9 cellular contexts compared by ENCODE assay signal in the genomic region with DNA sequence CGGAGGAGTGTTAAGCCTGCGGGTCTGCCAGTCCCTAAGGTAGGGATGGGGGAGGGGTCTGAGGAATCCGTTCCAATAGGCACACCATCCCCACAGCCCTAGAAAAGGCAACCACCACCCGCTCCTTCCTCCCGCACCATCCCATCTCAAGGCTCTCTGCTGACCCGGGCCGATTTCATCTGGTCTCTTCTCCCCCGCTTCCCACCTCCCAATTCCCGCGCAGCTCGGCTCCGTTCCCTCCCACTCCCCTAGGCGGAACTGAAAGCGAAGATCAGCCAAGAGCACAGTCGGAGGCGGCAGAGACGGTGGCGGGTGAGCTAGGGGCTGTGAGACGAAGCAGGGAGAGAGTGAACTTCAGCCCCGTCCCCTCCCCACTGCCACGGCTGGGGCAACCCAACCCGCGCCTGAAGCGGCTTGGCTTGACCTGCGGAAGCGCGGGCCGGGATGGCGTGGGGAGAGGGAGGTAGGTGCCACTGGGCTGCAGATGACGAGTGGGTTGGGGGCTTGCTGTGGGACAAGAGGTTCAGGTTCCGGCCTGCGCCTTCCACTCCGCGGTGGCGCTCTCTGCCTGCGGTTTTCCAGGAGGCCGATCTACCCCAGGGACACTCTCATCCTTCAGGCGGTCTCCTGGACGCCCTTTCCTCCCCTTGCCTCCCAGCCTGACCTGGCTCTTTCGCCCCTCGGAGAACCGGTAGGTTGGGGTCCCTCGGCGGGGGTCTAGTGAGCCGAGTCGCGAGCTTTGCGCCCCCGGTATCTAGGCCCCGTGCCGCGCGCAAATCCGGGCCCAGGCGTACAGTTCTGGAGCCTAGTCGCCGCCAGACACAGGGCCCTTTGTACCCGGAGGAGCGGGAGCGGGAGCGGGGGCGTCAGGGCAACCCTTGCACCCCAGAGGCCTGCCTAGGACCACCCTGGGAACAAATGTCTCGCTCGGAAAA. TPM values are rescaled to one million over a fixed set of nuclear protein-coding genes. Genes with fewer than 3 reads are reported as not detected.
DNase-seq lines count a peak whose midpoint lies in the region; ATAC-seq and TF ChIP-seq lines count a peak whose summit lies in the region.
"Had no signal": no experiment of that assay in that cellular context is flagged by ENCODE, and none has a peak within 500 bp of the region (broad histone marks: within the 10 kb centered on the region; RNA-seq: fewer than 3 reads in every experiment).

A gene (plus strand): TSS at position 284 of the 935 bp plus-strand sequence. CDS start 97,591 bp downstream, outside the sequence.

- peak within 1 kb of the TSS in 1 of 4 donors; percentile 48 for H3K27ac ChIP-seq in Peyer's patch
- no peak within 1 kb of the TSS for H3K27ac ChIP-seq in MM.1S (ENCODE audit: low read length)

- TF ChIP-seq POLR2A in Peyer's patch (IDR thresholded peaks at IDR 0.05), result no peak

- TF ChIP-seq CTCF in Peyer's patch (IDR thresholded peaks at IDR 0.05) (no peak), MM.1S (IDR thresholded peaks at IDR 0.05; ENCODE audit: low read length) (no peak)

- H3K27me3 ChIP-seq in Peyer's patch, result no peaks in the 10 kb centered on the region
- H3K27me3 ChIP-seq in MM.1S (replicated peaks; ENCODE audit: insufficient read depth, low read length), result no peaks in the 10 kb centered on the region

- H3K4me1 ChIP-seq in Peyer's patch (no peaks in the 10 kb centered on the region), MM.1S (ENCODE audit: low read length) (no peaks in the 10 kb centered on the region)

- no peaks in the 10 kb centered on the region for H3F3A ChIP-seq in MM.1S (ENCODE audit: insufficient read depth, low read length)

- H3K9me3 ChIP-seq in Peyer's patch, result no peaks in the 10 kb centered on the region
- no peaks in the 10 kb centered on the region for H3K9me3 ChIP-seq in MM.1S (replicated peaks; ENCODE audit: insufficient read depth, low read length)

- H3K4me3 ChIP-seq in Peyer's patch (peak within 1 kb of the TSS in 2 of 4 donors; percentile 35 to 52), MM.1S (ENCODE audit: low read length) (no peak within 1 kb of the TSS)

- intact Hi-C loops in posterior vena cava (cut with DNase I), result no loop called here

- no peaks in the 10 kb centered on the region for H4K20me1 ChIP-seq in MM.1S (ENCODE audit: insufficient read depth, low read length)

- no peaks in the 10 kb centered on the region for H3K79me2 ChIP-seq in MM.1S (ENCODE audit: low read length)

- no peaks in the 10 kb centered on the region for H3K36me3 ChIP-seq in Peyer's patch
- no peaks in the 10 kb centered on the region for H3K36me3 ChIP-seq in MM.1S (replicated peaks; ENCODE audit: insufficient read depth, low read length)

- H3K9ac ChIP-seq in MM.1S (ENCODE audit: low read length), result no peak within 1 kb of the TSS

- DNase-seq in amygdala (lab: John Stamatoyannopoulos, UW) (peak in 32 of 56 donors; percentile 1 to 53 (median 28)), middle frontal gyrus (ENCODE audit: extremely low spot score, low spot score) (peak; percentile 6), Peyer's patch (no peak), MM.1S (no peak), posterior vena cava (ENCODE audit: low spot score) (no peak)
- no peak for DNase-seq in NK-92 treated with Interleukin-12 subunit alpha and Interleukin-12 subunit beta, amount 100 ng/mL, for 24 hours (lab: John Stamatoyannopoulos, UW)

- no peak within 1 kb of the TSS for H2AFZ ChIP-seq in MM.1S (ENCODE audit: low read length)

- no peak within 1 kb of the TSS for H3K4me2 ChIP-seq in MM.1S (ENCODE audit: low read depth, low read length)

- peak; percentile 82 for ATAC-seq in GM18498 (IDR thresholded peaks at IDR 0.05; ENCODE audit: unreplicated experiment)
- ATAC-seq in HG03439 (IDR thresholded peaks at IDR 0.05; ENCODE audit: unreplicated experiment), result peak; percentile 50

- H3K9me2 ChIP-seq in MM.1S (replicated peaks; ENCODE audit: insufficient read depth, low read length), result no peaks in the 10 kb centered on the region

RNA-seq across cellular contexts. Expression of the gene that starts here (rescaled TPM):
- total RNA-seq in Peyer's patch (1 to 10 TPM in 1 of 4 donors, under 1 TPM in 1, not detected in 2; 0.70 to 5.7 TPM), posterior vena cava (not detected)
- total RNA-seq: dermis microvascular lymphatic vessel endothelial cell had no signal

Comparison
In these comparisons a context has a peak if more than half of its experiments do, and no peak if none do; other contexts are left out.
1. DNase-seq: peak in amygdala (32 of 56) and middle frontal gyrus (single experiment); none in Peyer's patch (0 of 3), MM.1S (single experiment), NK-92 treated with Interleukin-12 subunit alpha and Interleukin-12 subunit beta, amount 100 ng/mL, for 24 hours (single experiment) and posterior vena cava (single experiment).